3 cellular contexts compared by ENCODE assay signal in genomic region chr2:94708982-94709381, GRCh38.
DNase-seq lines count a peak whose midpoint lies in the region; ATAC-seq, FAIRE-seq and TF ChIP-seq lines count a peak whose summit lies in the region.
"Not testable (repeated sequence)": the region's sequence is repeated elsewhere in the genome, so short reads cannot be mapped to it uniquely, and the experiment has no call there.

No MANE protein-coding gene starts in this region.

- BruUV-seq in K562 (replicated peaks; lab: Mats Ljungman, UMichigan), result not testable (repeated sequence)

- TF ChIP-seq POLR2A in K562 (conservative IDR thresholded peaks at IDR 0.05), result not testable (repeated sequence)

- not testable (repeated sequence) for H2AFZ ChIP-seq in K562 (ENCODE audit: low read depth, low read length)

- not testable (repeated sequence) for FAIRE-seq in K562 (lab: Jason Lieb, UNC)

- intact Hi-C loops in K562 (cut with micrococcal nuclease), result not testable (repeated sequence)

- not testable (repeated sequence) for H3K27ac ChIP-seq in K562 (ENCODE audit: extremely low read depth, low read depth, low read length)

- not testable (repeated sequence) for TF ChIP-seq RAD21 in K562 (CRISPR knock-in tag; conservative IDR thresholded peaks at IDR 0.05 in 1 of 2, IDR thresholded peaks at IDR 0.05 in 1 of 2)

- H3K4me1 ChIP-seq in K562 (replicated peaks in 1 of 2; ENCODE audit: control insufficient read depth in 2 of 2, insufficient read depth in 2 of 2, low read length in 2 of 2), result not testable (repeated sequence)

- POLR2A ChIA-PET in K562 (lab: Yijun Ruan, JAX), result not testable (repeated sequence)

- not testable (repeated sequence) for TF ChIP-seq CTCF in K562 (IDR thresholded peaks at IDR 0.05 in 2 of 3, conservative IDR thresholded peaks at IDR 0.05 in 1 of 3; ENCODE audit: insufficient read depth in 2 of 3, low read depth in 1 of 3, low read length in 3 of 3)

- not testable (repeated sequence) for H3K9me3 ChIP-seq in K562 (replicated peaks; ENCODE audit: control insufficient read depth, insufficient read depth, low read depth, low read length)

- H3K9me1 ChIP-seq in K562 (ENCODE audit: control insufficient read depth, insufficient read depth, low read length), result not testable (repeated sequence)

- H3K4me3 ChIP-seq in K562, result not testable (repeated sequence)

- not testable (repeated sequence) for ATAC-seq in K562

- CTCF ChIA-PET in K562 (lab: Yijun Ruan, JAX; ENCODE audit: low intra/inter-chr PET ratio), result not testable (repeated sequence)

- H3K9ac ChIP-seq in K562 (ENCODE audit: insufficient read depth in 1 of 2, low read depth in 2 of 2, low read length in 2 of 2), result not testable (repeated sequence)

- 7% methylated on average over 2 of the region's 2 CpGs for WGBS in K562 (ENCODE audit: insufficient coverage, low coverage, missing lambda C conversion rate)

- DNase-seq in NCI-H82 (lab: John Stamatoyannopoulos, UW) (peak; percentile 62), OCI-M1 (lab: John Stamatoyannopoulos, UW) (peak; percentile 2), K562 (ENCODE audit: extremely low read depth in 1 of 4, low spot score in 3 of 4) (peak in 1 of 4 experiments; percentile 1)

- not testable (repeated sequence) for H3K79me2 ChIP-seq in K562 (ENCODE audit: control insufficient read depth, insufficient read depth, low read length)

- in situ Hi-C loops in K562 (cut with MboI), result not testable (repeated sequence)

- not testable (repeated sequence) for TF ChIP-seq EP300 in K562 (IDR thresholded peaks at IDR 0.05; ENCODE audit: low read length)

- not testable (repeated sequence) for H3K27me3 ChIP-seq in K562 (ENCODE audit: control insufficient read depth in 2 of 2, insufficient read depth in 2 of 2, low read length in 2 of 2)

- not testable (repeated sequence) for H3K4me2 ChIP-seq in K562 (ENCODE audit: insufficient read depth, low read length)

- not testable (repeated sequence) for H3K36me3 ChIP-seq in K562 (ENCODE audit: control insufficient read depth, insufficient read depth, low read length)

- H4K20me1 ChIP-seq in K562 (replicated peaks; ENCODE audit: control insufficient read depth, insufficient read depth, low read length), result not testable (repeated sequence)

TF ChIP-seq in K562, 482 proteins besides CTCF, POLR2A, EP300 and RAD21:
- TF ChIP-seq CBFA2T2 (conservative IDR thresholded peaks at IDR 0.05) (0 out of 2 replicates have a peak, but pooled peaks have one; percentile 26), TEAD4 (IDR thresholded peaks at IDR 0.05; ENCODE audit: low read length) (peak; percentile 29; the same call in 1 of the 2 replicates), ARID1B (IDR thresholded peaks at IDR 0.05) (peak; percentile 51; the same call in 1 of the 2 replicates), TAL1 (IDR thresholded peaks at IDR 0.05) (peak; percentile 73; the same call in 1 of the 2 replicates), CBFA2T3 (IDR thresholded peaks at IDR 0.05) (peak; percentile 42; the same call in 1 of the 2 replicates)
- not testable (repeated sequence) for TF ChIP-seq TEAD4 (CRISPR knock-in tag; IDR thresholded peaks at IDR 0.05; ENCODE audit: borderline replicate concordance)
